ENCODE assay signal across 9 cellular contexts in the genomic region with DNA sequence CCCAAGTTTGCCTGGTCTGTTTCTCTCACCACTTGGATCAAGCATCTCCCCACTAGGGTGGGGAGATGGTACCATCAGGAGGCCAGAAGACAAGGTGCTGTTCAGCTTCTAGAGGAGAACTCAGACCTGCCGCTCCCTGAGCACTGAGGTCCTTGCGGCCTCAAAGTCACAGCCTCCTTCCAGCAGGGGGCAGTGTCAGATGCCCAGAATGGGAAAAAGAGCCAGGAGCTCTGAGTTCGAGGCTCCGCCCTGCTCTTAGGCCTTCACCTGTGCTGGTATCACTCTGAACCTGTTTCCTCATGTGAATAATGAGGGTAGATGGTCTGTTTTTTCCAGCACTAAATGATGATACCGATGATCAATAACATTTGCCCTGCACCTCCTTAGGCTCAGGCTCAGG.
A peak's percentile ranks its signal among the peaks of the same experiment; 100 is the strongest.
DNase-seq lines count a peak whose midpoint lies in the region; ATAC-seq and TF ChIP-seq lines count a peak whose summit lies in the region.
"Had no signal": no experiment of that assay in that cellular context is flagged by ENCODE, and none has a peak within 500 bp of the region (broad histone marks: within the 10 kb centered on the region; RNA-seq: fewer than 3 reads in every experiment).

No MANE protein-coding gene starts in this region.

- ATAC-seq in aorta (ENCODE audit: low FRiP score) (no peak), GM21526 (IDR thresholded peaks at IDR 0.05; ENCODE audit: low FRiP score, unreplicated experiment) (no peak)

- no peaks in the 10 kb centered on the region for H3K4me1 ChIP-seq in aorta (ENCODE audit: control insufficient read depth in 1 of 2, insufficient read depth in 2 of 2, low read length in 2 of 2)

- TF ChIP-seq CTCF in epithelial cell of esophagus (IDR thresholded peaks at IDR 0.05; ENCODE audit: insufficient read depth, low read depth, low read length, missing control alignments), result peak; percentile 18

- no peaks in the 10 kb centered on the region for H3K36me3 ChIP-seq in aorta (ENCODE audit: control insufficient read depth in 1 of 2, insufficient read depth in 2 of 2, low read length in 1 of 2)
- H3K36me3 ChIP-seq: spleen had no signal

- intact Hi-C loops in aorta (cut with DNase I), result no loop called here

- DNase-seq in NCI-H82 (lab: John Stamatoyannopoulos, UW) (peak; percentile 22), NCI-H82 treated with DMSO at 0.1 percent for 48 hours (lab: John Stamatoyannopoulos, UW; ENCODE audit: unreplicated experiment) (no peak), T-helper 9 cell (peak; percentile 25), epithelial cell of esophagus (ENCODE audit: low read depth) (no peak), aorta (no peak), D341Med (ENCODE audit: low spot score) (no peak)
- DNase-seq in stimulated activated CD8-positive, alpha-beta memory T cell treated with anti-CD3 and anti-CD28 coated beads, Interleukin-4, amount 100 ng/mL, for 48 hours, result peak; percentile 77
- DNase-seq: spleen had no signal

- WGBS in aorta, 2 donors, result 93 to 94% methylated on average over 5 of the region's 5 CpGs

- H3K4me3 ChIP-seq in epithelial cell of esophagus (ENCODE audit: low read length) (no peak overlapping the region), aorta (ENCODE audit: low read length in 2 of 2) (no peak overlapping the region)
- H3K4me3 ChIP-seq: spleen had no signal

- no peaks in the 10 kb centered on the region for H3K27me3 ChIP-seq in aorta (ENCODE audit: control insufficient read depth in 1 of 2, insufficient read depth in 2 of 2, low read length in 1 of 2)
- H3K27me3 ChIP-seq: spleen had no signal

- no peaks in the 10 kb centered on the region for H3K9me3 ChIP-seq in aorta (ENCODE audit: control insufficient read depth, low read length)
- H3K9me3 ChIP-seq: spleen had no signal

- no peak overlapping the region for H3K27ac ChIP-seq in aorta (ENCODE audit: low read depth in 1 of 2, low read length in 2 of 2)
- H3K27ac ChIP-seq: spleen had no signal

Comparison
In these comparisons a context has a peak if more than half of its experiments do, and no peak if none do; other contexts are left out.
1. DNase-seq: peak in NCI-H82 (single experiment), T-helper 9 cell (single experiment) and stimulated activated CD8-positive, alpha-beta memory T cell treated with anti-CD3 and anti-CD28 coated beads, Interleukin-4, amount 100 ng/mL, for 48 hours (single experiment); none in NCI-H82 treated with DMSO at 0.1 percent for 48 hours (single experiment), epithelial cell of esophagus (single experiment), aorta (0 of 2) and D341Med (single experiment).